Comparison of ENCODE assay signal across 27 cellular contexts in genomic region chr20:64211874-64212658, GRCh38. TPM values are rescaled to one million over a fixed set of nuclear protein-coding genes. Genes with fewer than 3 reads are reported as not detected.
DNase-seq lines count a peak whose midpoint lies in the region; ATAC-seq and TF ChIP-seq lines count a peak whose summit lies in the region.
"Had no signal": no experiment of that assay in that cellular context is flagged by ENCODE, and none has a peak within 500 bp of the region (broad histone marks: within the 10 kb centered on the region; RNA-seq: fewer than 3 reads in every experiment).

No MANE protein-coding gene starts in this region.

- no peak overlapping the region for H3K4me2 ChIP-seq in GM23338
- H3K4me2 ChIP-seq: neural progenitor cell, PC-9 had no signal

- no peak overlapping the region for H2AFZ ChIP-seq in GM23338
- H2AFZ ChIP-seq: neural progenitor cell, PC-9 had no signal

- H3K36me3 Mint-ChIP-seq in GM23338 (ENCODE audit: low read depth), result no peaks in the 10 kb centered on the region
- H3K36me3 Mint-ChIP-seq in stimulated activated effector memory CD8-positive, alpha-beta T cell treated with anti-CD3 and anti-CD28 coated beads, Interleukin-12 subunit alpha, Interleukin-12 subunit beta, amount 100 ng/mL, for 72 hours, result no peaks in the 10 kb centered on the region
- H3K36me3 Mint-ChIP-seq: neural progenitor cell, T-cell had no signal

- intact Hi-C loops in body of pancreas (cut with DNase I) (no loop called here), left lung (cut with DNase I) (no loop called here)

- no peak overlapping the region for H3K27ac ChIP-seq in GM23338 (ENCODE audit: low read depth)
- peak overlapping the region; percentile 45 to 81 (median 72) for H3K27ac ChIP-seq in body of pancreas
- H3K27ac ChIP-seq in left lung, result no peak overlapping the region
- H3K27ac ChIP-seq: coronary artery, foreskin keratinocyte, neural progenitor cell, PC-9 had no signal

- H3K9me3 ChIP-seq in body of pancreas (no peaks in the 10 kb centered on the region), left lung (no peaks in the 10 kb centered on the region)
- H3K9me3 ChIP-seq: Caco-2, HAP-1 had no signal

- no peaks in the 10 kb centered on the region for H3K9me2 ChIP-seq in GM23338 (ENCODE audit: insufficient read depth)

- no peaks in the 10 kb centered on the region for H3K79me2 ChIP-seq in GM23338 (replicated peaks; ENCODE audit: insufficient read depth)

- no peak overlapping the region for H3K27ac Mint-ChIP-seq in GM23338
- H3K27ac Mint-ChIP-seq in stimulated activated effector memory CD8-positive, alpha-beta T cell treated with anti-CD3 and anti-CD28 coated beads, Interleukin-12 subunit alpha, Interleukin-12 subunit beta, amount 100 ng/mL, for 72 hours, result peak overlapping the region; percentile 65
- H3K27ac Mint-ChIP-seq: effector memory CD8-positive, alpha-beta T cell; T-cell had no signal

- no peak overlapping the region for H3K4me3 Mint-ChIP-seq in GM23338
- H3K4me3 Mint-ChIP-seq in stimulated activated effector memory CD8-positive, alpha-beta T cell treated with anti-CD3 and anti-CD28 coated beads, Interleukin-12 subunit alpha, Interleukin-12 subunit beta, amount 100 ng/mL, for 72 hours, result no peak overlapping the region
- H3K4me3 Mint-ChIP-seq: activated T-cell treated with anti-CD3 and anti-CD28 coated beads, Interleukin-2, amount 50 U/mL, for 4 hours; effector memory CD8-positive, alpha-beta T cell; neural progenitor cell; T-cell had no signal

- DNase-seq in GM23338 (ENCODE audit: low spot score) (no peak), body of pancreas (no peak), left lung (peak in 1 of 2 donors; percentile 46), DMS53 (lab: John Stamatoyannopoulos, UW) (no peak)
- no peak for DNase-seq in stimulated activated effector memory CD8-positive, alpha-beta T cell treated with anti-CD3 and anti-CD28 coated beads, Interleukin-12 subunit alpha, Interleukin-12 subunit beta, amount 100 ng/mL, for 72 hours (ENCODE audit: low spot score in 2 of 2)
- DNase-seq in activated CD4-positive, alpha-beta T cell treated with anti-CD3 and anti-CD28 coated beads, Interleukin-2, amount 50 U/mL, for 4 hours, result no peak
- DNase-seq: ACHN; activated naive CD4-positive, alpha-beta T cell treated with Interleukin-2 at 50 U/mL for 16 hours; activated T-cell treated with anti-CD3 and anti-CD28 coated beads, Interleukin-2, amount 50 U/mL, for 4 hours; Caco-2; effector memory CD8-positive, alpha-beta T cell; foreskin keratinocyte; NCI-H2107; NCI-H510A; PC-9; T-cell had no signal

- H3K27me3 ChIP-seq in GM23338 (ENCODE audit: insufficient read depth), result no peaks in the 10 kb centered on the region
- H3K27me3 ChIP-seq in body of pancreas, result no peaks in the 10 kb centered on the region
- no peaks in the 10 kb centered on the region for H3K27me3 ChIP-seq in left lung
- H3K27me3 ChIP-seq: neural progenitor cell had no signal

- H3K4me1 ChIP-seq in GM23338 (ENCODE audit: insufficient read depth), result no peaks in the 10 kb centered on the region
- H3K4me1 ChIP-seq in body of pancreas, result peaks cover 18% of the 10 kb centered on the region
- peaks cover 3% of the 10 kb centered on the region in 2 donors for H3K4me1 ChIP-seq in left lung
- H3K4me1 ChIP-seq: Caco-2, HAP-1, neural progenitor cell had no signal

- ATAC-seq in GM23338 (peak; percentile 16; the same call in 2 of the 3 replicates), body of pancreas (no peak), left lung (peak; percentile 78), HG02870 (IDR thresholded peaks at IDR 0.05; ENCODE audit: unreplicated experiment) (no peak), GM21390 (IDR thresholded peaks at IDR 0.05; ENCODE audit: unreplicated experiment) (no peak)
- no peak for ATAC-seq in stimulated activated effector memory CD8-positive, alpha-beta T cell treated with anti-CD3 and anti-CD28 coated beads, Interleukin-12 subunit alpha, Interleukin-12 subunit beta, amount 100 ng/mL, for 72 hours
- ATAC-seq: activated CD4-positive, CD25-positive, alpha-beta regulatory T cell treated with anti-CD3 and anti-CD28 coated beads, Interleukin-2, amount 50 U/mL, for 24 hours; activated T-cell treated with anti-CD3 and anti-CD28 coated beads, Interleukin-2, amount 50 U/mL, for 4 hours; effector memory CD8-positive, alpha-beta T cell; foreskin keratinocyte; T-cell had no signal

- no peaks in the 10 kb centered on the region for H3F3A ChIP-seq in GM23338 (replicated peaks; ENCODE audit: low read depth)

- no peaks in the 10 kb centered on the region for H3K27me3 Mint-ChIP-seq in GM23338 (ENCODE audit: insufficient read depth, low read depth, poor library complexity)
- H3K27me3 Mint-ChIP-seq: T-cell had no signal

- TF ChIP-seq CTCF in GM23338 (conservative IDR thresholded peaks at IDR 0.05; ENCODE audit: low read depth in 2 of 2) (no peak), body of pancreas (IDR thresholded peaks at IDR 0.05) (no peak), left lung (IDR thresholded peaks at IDR 0.05) (no peak)

- peaks cover 8% of the 10 kb centered on the region; the same call in 2 of the 3 replicates for H3K4me1 Mint-ChIP-seq in GM23338
- H3K4me1 Mint-ChIP-seq in stimulated activated effector memory CD8-positive, alpha-beta T cell treated with anti-CD3 and anti-CD28 coated beads, Interleukin-12 subunit alpha, Interleukin-12 subunit beta, amount 100 ng/mL, for 72 hours, result peaks cover 7% of the 10 kb centered on the region

- H4K20me1 ChIP-seq in GM23338 (replicated peaks; ENCODE audit: insufficient read depth), result no peaks in the 10 kb centered on the region

- no peaks in the 10 kb centered on the region for H3K9me3 Mint-ChIP-seq in GM23338
- H3K9me3 Mint-ChIP-seq in stimulated activated effector memory CD8-positive, alpha-beta T cell treated with anti-CD3 and anti-CD28 coated beads, Interleukin-12 subunit alpha, Interleukin-12 subunit beta, amount 100 ng/mL, for 72 hours, result no peaks in the 10 kb centered on the region
- H3K9me3 Mint-ChIP-seq: activated T-cell treated with anti-CD3 and anti-CD28 coated beads, Interleukin-2, amount 50 U/mL, for 4 hours; effector memory CD8-positive, alpha-beta T cell; neural progenitor cell; T-cell had no signal

- H3K36me3 ChIP-seq in GM23338 (ENCODE audit: insufficient read depth), result no peaks in the 10 kb centered on the region
- H3K36me3 ChIP-seq in body of pancreas (replicated peaks in 1 of 2; ENCODE audit: insufficient read depth in 1 of 2, low read depth in 2 of 2), result no peaks in the 10 kb centered on the region
- H3K36me3 ChIP-seq in left lung, result no peaks in the 10 kb centered on the region
- H3K36me3 ChIP-seq: HAP-1, neural progenitor cell had no signal

- H3K4me3 ChIP-seq in GM23338 (no peak overlapping the region), body of pancreas (no peak overlapping the region), left lung (no peak overlapping the region)
- H3K4me3 ChIP-seq: coronary artery, HAP-1, neural progenitor cell, PC-9 had no signal

- no peak for TF ChIP-seq POLR2A in body of pancreas (IDR thresholded peaks at IDR 0.05)

- 60 to 83% methylated on average over 4 to 13 of the region's 21 CpGs for WGBS in body of pancreas, 2 donors

RNA-seq across cellular contexts. Expression of gene PCMTD2, which starts 43.5 kb away (rescaled TPM):
- total RNA-seq in GM23338 (2014; rRNA removed; shearing (Covaris generic)), result 76.1 and 104 TPM in 2 replicates
- 25.7 and 33.8 TPM in 2 replicates for polyA plus RNA-seq in GM23338 (2016; fragmentation: Nextera tagmentation; extraction: Ambion mirVana)
- 10 to 100 TPM; 25.1 to 45.9 TPM for total RNA-seq in body of pancreas
- 10 to 100 TPM; 31.6 to 32.6 TPM for total RNA-seq in left lung

RNA-seq across cellular contexts. Expression of gene MYT1, which starts 47.8 kb away (rescaled TPM):
- 0.83 and 1.6 TPM in 2 replicates for total RNA-seq in GM23338 (2014; rRNA removed; shearing (Covaris generic))
- 1.1 and 1.6 TPM in 2 replicates for polyA plus RNA-seq in GM23338 (2016; fragmentation: Nextera tagmentation; extraction: Ambion mirVana)
- total RNA-seq in body of pancreas (under 1 TPM in 1 of 2 donors, not detected in 1; 0.99 TPM), left lung (not detected)
- total RNA-seq: activated CD8-positive, alpha-beta memory T cell treated with anti-CD3 and anti-CD28 coated beads for 36 hours; activated T-cell treated with anti-CD3 and anti-CD28 coated beads, Interleukin-2, amount 50 U/mL, for 4 hours; bronchial epithelial cell; foreskin keratinocyte; PC-9; posterior vena cava had no signal
- polyA plus RNA-seq: BJ, esophagus had no signal

Comparison
In these comparisons a context has a peak if more than half of its experiments do, and no peak if none do; other contexts are left out.
1. ATAC-seq: peak in GM23338 (single experiment) and left lung (single experiment); none in body of pancreas (single experiment), stimulated activated effector memory CD8-positive, alpha-beta T cell treated with anti-CD3 and anti-CD28 coated beads, Interleukin-12 subunit alpha, Interleukin-12 subunit beta, amount 100 ng/mL, for 72 hours (single experiment), HG02870 (single experiment) and GM21390 (single experiment).
2. H3K27ac ChIP-seq: peak in body of pancreas (4 of 4); none in GM23338 (single experiment) and left lung (0 of 2).